In the genomic region with DNA sequence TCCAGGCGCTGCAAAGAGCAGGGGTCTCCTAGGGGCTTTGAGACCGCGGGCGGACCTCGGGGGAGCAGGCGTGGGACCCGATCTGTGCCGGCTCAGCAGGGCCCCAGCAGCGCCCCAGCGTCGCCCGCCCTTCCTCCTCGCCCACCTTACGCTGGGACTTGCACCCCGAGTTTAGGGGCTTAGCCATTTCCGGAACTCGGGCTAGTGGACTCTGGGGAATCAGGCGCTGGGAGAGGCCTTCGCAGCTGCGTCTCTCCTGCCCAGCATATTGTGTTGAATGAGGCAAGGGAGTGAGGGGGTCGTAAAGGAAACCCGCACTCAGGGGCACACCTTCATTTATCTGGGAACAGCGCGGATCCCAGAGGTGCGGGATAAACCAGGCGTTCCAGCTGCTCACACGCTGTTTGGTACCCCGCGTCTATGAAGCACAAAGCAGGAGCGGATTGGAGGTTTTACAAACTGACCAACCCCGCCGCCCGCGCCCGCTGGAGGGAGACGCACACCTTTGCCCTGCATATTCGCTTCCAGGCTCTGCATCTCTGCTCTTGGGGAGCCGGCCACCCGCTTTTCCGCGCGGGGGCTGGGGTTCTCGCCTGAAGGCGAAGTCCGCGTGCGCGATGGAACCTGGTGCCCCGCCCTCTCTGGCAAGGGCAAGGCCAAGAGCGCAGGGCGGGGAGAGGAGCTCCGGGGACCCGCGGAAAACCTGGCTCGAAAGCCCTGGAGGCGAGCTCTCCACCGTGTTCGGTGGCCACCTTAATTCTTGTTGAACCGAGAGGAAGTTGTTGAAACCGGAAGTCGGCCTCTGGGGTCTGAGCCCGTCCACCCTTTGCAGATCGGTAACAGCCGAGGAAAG, we compare ENCODE assay signal across 8 cellular contexts. TPM values are rescaled to one million over a fixed set of nuclear protein-coding genes. Genes with fewer than 3 reads are reported as not detected.
DNase-seq lines count a peak whose midpoint lies in the region; ATAC-seq and TF ChIP-seq lines count a peak whose summit lies in the region.

No MANE protein-coding gene starts in this region.

- no peaks in the 10 kb centered on the region for H3K9me3 ChIP-seq in psoas muscle

- peaks cover 19% of the 10 kb centered on the region for H3K4me1 ChIP-seq in psoas muscle

- no peak for TF ChIP-seq CTCF in fibroblast of pulmonary artery (IDR thresholded peaks at IDR 0.05; ENCODE audit: low read length, missing control alignments)
- no peak for TF ChIP-seq CTCF in psoas muscle (IDR thresholded peaks at IDR 0.05)

- no peaks in the 10 kb centered on the region for H3K36me3 ChIP-seq in psoas muscle (ENCODE audit: insufficient read depth in 1 of 2, low read depth in 1 of 2)

- no peak overlapping the region for H3K27ac ChIP-seq in psoas muscle

- WGBS in psoas muscle, 3 donors = 1 to 3% (median 2%) methylated on average over 64 of the region's 64 CpGs

- H3K4me3 ChIP-seq in fibroblast of pulmonary artery (replicated peaks; ENCODE audit: low read depth, low read length) = peak overlapping the region; percentile 3
- H3K4me3 ChIP-seq in psoas muscle = peak overlapping the region; percentile 66

- DNase-seq in DMS79 treated with DMSO at 0.1 percent for 48 hours (lab: John Stamatoyannopoulos, UW) (peak; percentile 76), NCI-H2196 treated with DMSO at 0.1 percent for 48 hours (lab: John Stamatoyannopoulos, UW; ENCODE audit: unreplicated experiment) (peak; percentile 37), fibroblast of pulmonary artery (ENCODE audit: low read depth) (no peak), psoas muscle (no peak), ureter (ENCODE audit: low spot score) (no peak), nucleus accumbens (lab: John Stamatoyannopoulos, UW) (no peak), SIG-M5 treated with dmso at 0.1 percent for 504 hours (lab: John Stamatoyannopoulos, UW; ENCODE audit: unreplicated experiment) (no peak), OCI-M2 (lab: John Stamatoyannopoulos, UW; ENCODE audit: unreplicated experiment) (no peak)

- intact Hi-C loops in psoas muscle (cut with DNase I) = no loop called here

- peak; percentile 26 to 46 (median 39) for ATAC-seq in psoas muscle

- H3K27me3 ChIP-seq in psoas muscle (ENCODE audit: insufficient read depth in 3 of 3, low read length in 2 of 3) = peaks cover 4 to 98% (median 52%) of the 10 kb centered on the region in 3 donors

RNA-seq across cellular contexts. Expression of a gene that starts 6.7 kb away (rescaled TPM):
- total RNA-seq in psoas muscle = under 1 TPM in 3 of 4 donors, not detected in 1; 0.11 to 0.21 (median 0.17) TPM
- under 1 TPM; 0.04 to 0.23 (median 0.06) TPM for polyA plus RNA-seq in psoas muscle
- total RNA-seq in ureter = not detected

Comparison
In these comparisons a context has a peak if more than half of its experiments do, and no peak if none do; other contexts are left out.
1. DNase-seq: peak in DMS79 treated with DMSO at 0.1 percent for 48 hours (single experiment) and NCI-H2196 treated with DMSO at 0.1 percent for 48 hours (single experiment); none in fibroblast of pulmonary artery (single experiment), psoas muscle (0 of 2), ureter (single experiment), nucleus accumbens (0 of 56), SIG-M5 treated with dmso at 0.1 percent for 504 hours (single experiment) and OCI-M2 (single experiment).